Comparison of ENCODE assay signal across 20 cellular contexts in the genomic region with DNA sequence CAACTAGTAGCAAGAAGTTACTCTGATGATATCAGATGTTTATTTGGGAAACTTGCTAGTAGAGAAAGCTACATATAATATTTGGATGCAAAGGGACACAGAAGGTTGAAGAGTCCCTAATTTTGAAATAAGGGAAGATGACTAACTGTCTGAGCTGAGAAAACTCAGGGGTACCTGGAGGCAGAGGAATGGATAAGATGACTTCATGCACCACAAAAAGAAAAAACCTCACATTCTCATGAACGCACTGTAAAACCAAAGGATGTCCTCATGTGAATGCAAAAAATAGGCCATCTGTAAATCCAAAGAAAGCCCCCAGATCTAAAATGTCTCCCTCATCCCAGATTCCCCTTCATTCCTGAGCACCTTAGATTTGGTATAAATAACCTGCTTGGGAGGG. TPM values are rescaled to one million over a fixed set of nuclear protein-coding genes. Genes with fewer than 3 reads are reported as not detected.
DNase-seq lines count a peak whose midpoint lies in the region; ATAC-seq and TF ChIP-seq lines count a peak whose summit lies in the region.
"Had no signal": no experiment of that assay in that cellular context is flagged by ENCODE, and none has a peak within 500 bp of the region (broad histone marks: within the 10 kb centered on the region; RNA-seq: fewer than 3 reads in every experiment).

No MANE protein-coding gene starts in this region.

- H3K4me3 Mint-ChIP-seq in activated T-cell treated with anti-CD3 and anti-CD28 coated beads, Interleukin-2, amount 50 U/mL, for 24 hours = peak overlapping the region; percentile 98
- H3K4me3 Mint-ChIP-seq in activated CD8-positive, alpha-beta T cell treated with anti-CD3 and anti-CD28 coated beads for 36 hours = peak overlapping the region; percentile 100
- no peak overlapping the region for H3K4me3 Mint-ChIP-seq in mesothelial cell of epicardium

- H3K27me3 Mint-ChIP-seq in activated T-cell treated with anti-CD3 and anti-CD28 coated beads, Interleukin-2, amount 50 U/mL, for 24 hours = no peaks in the 10 kb centered on the region
- H3K27me3 Mint-ChIP-seq in activated CD8-positive, alpha-beta T cell treated with anti-CD3 and anti-CD28 coated beads for 36 hours = no peaks in the 10 kb centered on the region
- peaks cover 78% of the 10 kb centered on the region for H3K27me3 Mint-ChIP-seq in mesothelial cell of epicardium (ENCODE audit: low read depth)

- H3K4me3 ChIP-seq in lower lobe of right lung (peak overlapping the region; percentile 44), thymus (ENCODE audit: low read length) (peak overlapping the region; percentile 77)
- H3K4me3 ChIP-seq: right lobe of liver, SJSA1 had no signal

- peaks cover 77% of the 10 kb centered on the region for H3K4me1 Mint-ChIP-seq in activated T-cell treated with anti-CD3 and anti-CD28 coated beads, Interleukin-2, amount 50 U/mL, for 24 hours (ENCODE audit: low read depth)
- H3K4me1 Mint-ChIP-seq in activated CD8-positive, alpha-beta T cell treated with anti-CD3 and anti-CD28 coated beads for 36 hours (ENCODE audit: low read depth) = peaks cover 56% of the 10 kb centered on the region
- H3K4me1 Mint-ChIP-seq in mesothelial cell of epicardium = peaks cover 14% of the 10 kb centered on the region

- H3K27me3 ChIP-seq in lower lobe of right lung (ENCODE audit: low read depth) (peaks cover 30% of the 10 kb centered on the region), thymus (ENCODE audit: control insufficient read depth, insufficient read depth) (no peaks in the 10 kb centered on the region)

- POLR2A ChIA-PET in activated CD8-positive, alpha-beta T cell treated with anti-CD3 and anti-CD28 coated beads for 36 hours (lab: Charles Lee) = interaction anchor here (0.6 to 25.3 kb wide), 7 partner anchors 7 to 461 kb away, joined by 3 to 1391 read pairs (median 4); no protein-coding TSS in a partner anchor

- DNase-seq in activated T-cell treated with anti-CD3 and anti-CD28 coated beads, Interleukin-2, amount 50 U/mL, for 24 hours = no peak
- no peak for DNase-seq in activated T-cell treated with anti-CD3 and anti-CD28 coated beads, Interleukin-2, amount 50 U/mL, for 48 hours
- DNase-seq in activated CD8-positive, alpha-beta T cell treated with anti-CD3 and anti-CD28 coated beads for 36 hours = peak; percentile 21
- DNase-seq in lower lobe of right lung = no peak
- DNase-seq in mesothelial cell of epicardium (ENCODE audit: low spot score in 2 of 2, unreplicated experiment in 2 of 2) = no peak
- no peak for DNase-seq in DMS53 treated with DMSO at 0.1 percent for 48 hours (lab: John Stamatoyannopoulos, UW; ENCODE audit: unreplicated experiment)
- DNase-seq: amniotic stem cell, glutamatergic neuron, GOT3, NCI-H1694, right lobe of liver had no signal

- H3K9me3 ChIP-seq in lower lobe of right lung (no peaks in the 10 kb centered on the region), thymus (ENCODE audit: control insufficient read depth) (no peaks in the 10 kb centered on the region)
- H3K9me3 ChIP-seq: neutrophil, right lobe of liver, SJSA1, tibial nerve had no signal

- peaks cover 16% of the 10 kb centered on the region for H3K4me1 ChIP-seq in lower lobe of right lung
- H3K4me1 ChIP-seq in thymus (ENCODE audit: control insufficient read depth, insufficient read depth, low read length) = peaks cover 43% of the 10 kb centered on the region
- H3K4me1 ChIP-seq: SJSA1 had no signal

- H3K27ac ChIP-seq in lower lobe of right lung (no peak overlapping the region), thymus (ENCODE audit: low read depth) (peak overlapping the region; percentile 100)
- H3K27ac ChIP-seq: neutrophil, right lobe of liver, SJSA1 had no signal

- TF ChIP-seq CTCF in activated CD8-positive, alpha-beta T cell treated with anti-CD3 and anti-CD28 coated beads for 36 hours (IDR thresholded peaks at IDR 0.05) = no peak
- TF ChIP-seq CTCF in lower lobe of right lung (IDR thresholded peaks at IDR 0.05) (no peak), mesothelial cell of epicardium (IDR thresholded peaks at IDR 0.05; ENCODE audit: unreplicated experiment) (no peak)

- no peaks in the 10 kb centered on the region for H3K9me3 Mint-ChIP-seq in activated T-cell treated with anti-CD3 and anti-CD28 coated beads, Interleukin-2, amount 50 U/mL, for 24 hours
- H3K9me3 Mint-ChIP-seq in activated CD8-positive, alpha-beta T cell treated with anti-CD3 and anti-CD28 coated beads for 36 hours = no peaks in the 10 kb centered on the region
- no peaks in the 10 kb centered on the region for H3K9me3 Mint-ChIP-seq in mesothelial cell of epicardium

- H3K36me3 ChIP-seq in lower lobe of right lung (no peaks in the 10 kb centered on the region), thymus (ENCODE audit: control insufficient read depth, insufficient read depth) (peaks cover 56% of the 10 kb centered on the region)
- H3K36me3 ChIP-seq: neutrophil, right lobe of liver, SJSA1, tibial nerve had no signal

- CTCF ChIA-PET in activated CD8-positive, alpha-beta T cell treated with anti-CD3 and anti-CD28 coated beads for 36 hours (lab: Charles Lee) = interaction anchor here (2.4 to 8.3 kb wide), 3 partner anchors 9 to 14 kb away, joined by 9 to 145 read pairs (median 19); no protein-coding TSS in a partner anchor

- peak overlapping the region; percentile 99 for H3K27ac Mint-ChIP-seq in activated T-cell treated with anti-CD3 and anti-CD28 coated beads, Interleukin-2, amount 50 U/mL, for 24 hours
- H3K27ac Mint-ChIP-seq in activated CD8-positive, alpha-beta T cell treated with anti-CD3 and anti-CD28 coated beads for 36 hours = peak overlapping the region; percentile 97
- H3K27ac Mint-ChIP-seq in mesothelial cell of epicardium = no peak overlapping the region

- peak; percentile 5 for ATAC-seq in activated CD8-positive, alpha-beta T cell treated with anti-CD3 and anti-CD28 coated beads for 36 hours
- ATAC-seq in lower lobe of right lung (no peak), HG02642 (IDR thresholded peaks at IDR 0.05; ENCODE audit: poor library complexity, unreplicated experiment) (no peak)
- ATAC-seq: right lobe of liver had no signal

- WGBS in thymus = 15% methylated on average over 1 of the region's 1 CpG

- H3K36me3 Mint-ChIP-seq in activated T-cell treated with anti-CD3 and anti-CD28 coated beads, Interleukin-2, amount 50 U/mL, for 24 hours (ENCODE audit: low read depth) = peaks cover 93% of the 10 kb centered on the region
- peaks cover 91% of the 10 kb centered on the region for H3K36me3 Mint-ChIP-seq in activated CD8-positive, alpha-beta T cell treated with anti-CD3 and anti-CD28 coated beads for 36 hours (ENCODE audit: low read depth)
- no peaks in the 10 kb centered on the region for H3K36me3 Mint-ChIP-seq in mesothelial cell of epicardium

- intact Hi-C loops in activated CD8-positive, alpha-beta T cell treated with anti-CD3 and anti-CD28 coated beads for 36 hours (cut with micrococcal nuclease) = loop anchor here (10.0 kb wide), 2 partner anchors 355 to 495 kb away; no protein-coding TSS in a partner anchor
- intact Hi-C loops in lower lobe of right lung (cut with DNase I) = no loop called here

RNA-seq across cellular contexts. Expression of gene PRSS2, which starts 29.3 kb away (rescaled TPM):
- total RNA-seq in activated CD8-positive, alpha-beta T cell treated with anti-CD3 and anti-CD28 coated beads for 36 hours = not detected
- total RNA-seq in lower lobe of right lung (not detected), mesothelial cell of epicardium (not detected in 3 replicates)
- 23.1 TPM for polyA plus RNA-seq in thymus
- total RNA-seq: A673, cerebellum, epithelial cell of proximal tubule, G401, SJSA1 had no signal

RNA-seq across cellular contexts. Expression of gene PRSS1, which starts 50.8 kb away (rescaled TPM):
- not detected for total RNA-seq in activated CD8-positive, alpha-beta T cell treated with anti-CD3 and anti-CD28 coated beads for 36 hours
- total RNA-seq in lower lobe of right lung (not detected), mesothelial cell of epicardium (not detected in 3 replicates)
- polyA plus RNA-seq in thymus = 4.5 TPM
- total RNA-seq: A673, cerebellum, epithelial cell of proximal tubule, G401, right lobe of liver, SJSA1 had no signal

RNA-seq across cellular contexts. Expression of gene EPHB6, which starts 54.8 kb away (rescaled TPM):
- 1 to 10 TPM; 3.5 to 5.5 TPM for total RNA-seq in activated CD8-positive, alpha-beta T cell treated with anti-CD3 and anti-CD28 coated beads for 36 hours
- total RNA-seq in lower lobe of right lung (12.2 TPM), mesothelial cell of epicardium (28.0 to 30.9 TPM (median 28.9 TPM) in 3 replicates)
- polyA plus RNA-seq in thymus = 163 TPM
- total RNA-seq: G401 had no signal
